ENCODE assay signal across 1 cellular context in the genomic region with DNA sequence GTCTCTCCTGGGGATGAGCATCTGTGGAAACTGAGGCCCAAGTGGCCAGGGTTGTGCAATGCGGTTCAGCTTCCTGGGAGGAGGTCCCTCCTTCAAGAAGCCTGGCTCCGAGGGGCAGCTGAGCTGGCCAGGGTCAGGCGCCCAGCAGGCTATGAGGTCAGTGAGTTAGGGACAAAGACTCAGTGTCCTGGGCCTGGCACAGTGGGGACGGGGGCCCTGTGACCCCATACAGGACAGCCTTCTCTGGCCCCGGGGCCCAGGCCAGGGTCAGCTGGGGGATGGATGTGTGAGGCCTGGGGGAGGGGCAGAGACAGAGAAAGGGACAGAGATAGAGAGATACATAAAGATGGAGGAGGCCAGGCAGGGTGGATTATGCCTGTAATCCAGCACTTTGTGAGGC.
TF ChIP-seq lines count a peak whose summit lies in the region.

No MANE protein-coding gene starts in this region.

TF ChIP-seq in H1, 55 proteins besides CTCF, POLR2A, EP300 and RAD21 (continued from another document):
- TF ChIP-seq RBBP5 (IDR thresholded peaks at IDR 0.05; ENCODE audit: borderline replicate concordance, low read depth, low read length) (no peak), TAF7 (optimal IDR thresholded peaks at IDR 0.05; ENCODE audit: borderline replicate concordance, low read depth, low read length) (no peak), ASH2L (IDR thresholded peaks at IDR 0.05; ENCODE audit: low read length) (no peak), CHD2 (IDR thresholded peaks at IDR 0.05; ENCODE audit: low read length) (no peak), SP1 (IDR thresholded peaks at IDR 0.05; ENCODE audit: low read depth, low read length) (no peak), CTBP2 (IDR thresholded peaks at IDR 0.05; ENCODE audit: borderline replicate concordance, insufficient read depth, insufficient read length, low read length) (no peak), TBP (IDR thresholded peaks at IDR 0.05; ENCODE audit: low read depth, low read length) (no peak), KDM4A (IDR thresholded peaks at IDR 0.05; ENCODE audit: low read depth, low read length, severe bottlenecking) (no peak), SUZ12 (IDR thresholded peaks at IDR 0.05; ENCODE audit: low read length) (no peak), RNF2 (IDR thresholded peaks at IDR 0.05; ENCODE audit: borderline replicate concordance, low read depth, low read length, missing control alignments, poor library complexity, severe bottlenecking) (no peak), GABPA (IDR thresholded peaks at IDR 0.05; ENCODE audit: borderline replicate concordance, insufficient read depth, low read length) (no peak), NRF1 (IDR thresholded peaks at IDR 0.05; ENCODE audit: low read depth, low read length) (no peak), TEAD4 (IDR thresholded peaks at IDR 0.05; ENCODE audit: low read depth, low read length) (no peak)
